Comparison of ENCODE assay signal across 18 cellular contexts in genomic region chr15:42092666-42093445, GRCh38. TPM values are rescaled to one million over a fixed set of nuclear protein-coding genes. Genes with fewer than 3 reads are reported as not detected.
DNase-seq lines count a peak whose midpoint lies in the region; ATAC-seq lines count a peak whose summit lies in the region.
"Had no signal": no experiment of that assay in that cellular context is flagged by ENCODE, and none has a peak within 500 bp of the region (broad histone marks: within the 10 kb centered on the region; RNA-seq: fewer than 3 reads in every experiment).

No MANE protein-coding gene starts in this region.

- no peak overlapping the region for H3K9ac ChIP-seq in HUES48 (ENCODE audit: low read depth, low read length)
- H3K9ac ChIP-seq: parathyroid adenoma had no signal

- H3K27me3 ChIP-seq in HUES48 (ENCODE audit: control insufficient read depth, insufficient read depth, low read length) (no peaks in the 10 kb centered on the region), right cardiac atrium (ENCODE audit: control insufficient read depth, insufficient read depth) (no peaks in the 10 kb centered on the region)
- H3K27me3 ChIP-seq: body of pancreas had no signal

- ATAC-seq in right cardiac atrium (peak; percentile 20 to 65), HG03025 (IDR thresholded peaks at IDR 0.05; ENCODE audit: low FRiP score, unreplicated experiment) (no peak)
- peak; percentile 3 for ATAC-seq in stimulated activated effector memory CD8-positive, alpha-beta T cell treated with anti-CD3 and anti-CD28 coated beads, Interleukin-12 subunit alpha, Interleukin-12 subunit beta, amount 100 ng/mL, for 72 hours
- ATAC-seq: body of pancreas had no signal

- no peaks in the 10 kb centered on the region for H3K36me3 Mint-ChIP-seq in stimulated activated effector memory CD8-positive, alpha-beta T cell treated with anti-CD3 and anti-CD28 coated beads, Interleukin-12 subunit alpha, Interleukin-12 subunit beta, amount 100 ng/mL, for 72 hours

- H3K9me3 ChIP-seq in HUES48 (ENCODE audit: control insufficient read depth, insufficient read depth, low read length) = no peaks in the 10 kb centered on the region
- no peaks in the 10 kb centered on the region for H3K9me3 ChIP-seq in right cardiac atrium (ENCODE audit: control insufficient read depth, low read length)
- H3K9me3 ChIP-seq: body of pancreas, tibial artery had no signal

- no peaks in the 10 kb centered on the region for H3K9me3 Mint-ChIP-seq in stimulated activated effector memory CD8-positive, alpha-beta T cell treated with anti-CD3 and anti-CD28 coated beads, Interleukin-12 subunit alpha, Interleukin-12 subunit beta, amount 100 ng/mL, for 72 hours

- WGBS in right cardiac atrium = 72% methylated on average over 18 of the region's 18 CpGs

- H3K27ac ChIP-seq in HUES48 (ENCODE audit: low read depth, low read length) = peak overlapping the region; percentile 5
- H3K27ac ChIP-seq in right cardiac atrium (ENCODE audit: low read length) = no peak overlapping the region
- H3K27ac ChIP-seq: body of pancreas, parathyroid adenoma, tibial artery, WERI-Rb-1 had no signal

- DNase-seq in anterior cingulate cortex (lab: John Stamatoyannopoulos, UW) = peak in 42 of 58 donors; percentile 9 to 77 (median 38)
- peak; percentile 46 to 80 (median 77) for DNase-seq in right cardiac atrium
- DNase-seq in stimulated activated effector memory CD8-positive, alpha-beta T cell treated with anti-CD3 and anti-CD28 coated beads, Interleukin-12 subunit alpha, Interleukin-12 subunit beta, amount 100 ng/mL, for 72 hours (ENCODE audit: low spot score in 2 of 2) = no peak
- no peak for DNase-seq in retina
- DNase-seq in HK-2 (ENCODE audit: unreplicated experiment) = no peak
- DNase-seq in effector CD8-positive, alpha-beta T cell (lab: John Stamatoyannopoulos, UW) = no peak
- DNase-seq: activated gamma-delta T cell treated with Interleukin-2 at 50 U/mL for 16 hours, NCI-H1092 treated with DMSO at 0.1 percent for 48 hours, NCI-H226, tibial artery, WERI-Rb-1 had no signal

- intact Hi-C loops in right cardiac atrium (cut with DNase I) = no loop called here

- H3K4me3 ChIP-seq in HUES48 (ENCODE audit: low read depth, low read length) (no peak overlapping the region), right cardiac atrium (ENCODE audit: low read length) (no peak overlapping the region)
- H3K4me3 ChIP-seq: body of pancreas, tibial artery had no signal

- H3K4me1 Mint-ChIP-seq in stimulated activated effector memory CD8-positive, alpha-beta T cell treated with anti-CD3 and anti-CD28 coated beads, Interleukin-12 subunit alpha, Interleukin-12 subunit beta, amount 100 ng/mL, for 72 hours = peaks cover 17% of the 10 kb centered on the region

- H3K27ac Mint-ChIP-seq in stimulated activated effector memory CD8-positive, alpha-beta T cell treated with anti-CD3 and anti-CD28 coated beads, Interleukin-12 subunit alpha, Interleukin-12 subunit beta, amount 100 ng/mL, for 72 hours = no peak overlapping the region

- H3K4me3 Mint-ChIP-seq in stimulated activated effector memory CD8-positive, alpha-beta T cell treated with anti-CD3 and anti-CD28 coated beads, Interleukin-12 subunit alpha, Interleukin-12 subunit beta, amount 100 ng/mL, for 72 hours = no peak overlapping the region

- H3K4me1 ChIP-seq in HUES48 (ENCODE audit: control insufficient read depth, insufficient read depth, low read length) (no peaks in the 10 kb centered on the region), right cardiac atrium (ENCODE audit: control insufficient read depth, insufficient read depth, low read length) (no peaks in the 10 kb centered on the region)
- H3K4me1 ChIP-seq: parathyroid adenoma had no signal

- no peaks in the 10 kb centered on the region for H3K36me3 ChIP-seq in HUES48 (ENCODE audit: control insufficient read depth, insufficient read depth, low read length)
- H3K36me3 ChIP-seq: tibial artery, WERI-Rb-1 had no signal

RNA-seq across cellular contexts. Expression of gene PLA2G4D, which starts 1.5 kb away (rescaled TPM):
- total RNA-seq in right cardiac atrium = not detected
- not detected for polyA plus RNA-seq in right cardiac atrium
- total RNA-seq: body of pancreas, Daoy, fibroblast of villous mesenchyme had no signal
- polyA plus RNA-seq: BJ had no signal

Comparison
In these comparisons a context has a peak if more than half of its experiments do, and no peak if none do; other contexts are left out.
1. DNase-seq: peak in anterior cingulate cortex (42 of 58) and right cardiac atrium (3 of 3); none in stimulated activated effector memory CD8-positive, alpha-beta T cell treated with anti-CD3 and anti-CD28 coated beads, Interleukin-12 subunit alpha, Interleukin-12 subunit beta, amount 100 ng/mL, for 72 hours (0 of 2), retina (single experiment), HK-2 (single experiment) and effector CD8-positive, alpha-beta T cell (single experiment).